ENCODE assay signal across 10 cellular contexts in genomic region chr3:153285194-153285641, GRCh38.
DNase-seq lines count a peak whose midpoint lies in the region; ATAC-seq and TF ChIP-seq lines count a peak whose summit lies in the region.
"Had no signal": no experiment of that assay in that cellular context is flagged by ENCODE, and none has a peak within 500 bp of the region (broad histone marks: within the 10 kb centered on the region; RNA-seq: fewer than 3 reads in every experiment).

No MANE protein-coding gene starts in this region.

- H4K8ac ChIP-seq in mesenchymal stem cell (ENCODE audit: low read length) = peak overlapping the region; percentile 40

- H3K4me1 ChIP-seq in mesenchymal stem cell (ENCODE audit: control insufficient read depth, insufficient read depth, low read depth, low read length) = peaks cover 2% of the 10 kb centered on the region

- no peak overlapping the region for H2BK5ac ChIP-seq in mesenchymal stem cell (ENCODE audit: low read depth, low read length, poor library complexity, severe bottlenecking)

- H3K9ac ChIP-seq in mesenchymal stem cell (ENCODE audit: low read length) = peak overlapping the region; percentile 90

- DNase-seq in AG09319 (ENCODE audit: extremely low read depth, low read depth) (no peak), NAMALWA (ENCODE audit: low spot score) (peak; percentile 9), choroid plexus epithelial cell (ENCODE audit: low read depth) (peak; percentile 69), mesenchymal stem cell (peak; percentile 74), GM20000 (ENCODE audit: low spot score) (no peak), NCI-H2029 treated with DMSO at 0.1 percent for 48 hours (lab: John Stamatoyannopoulos, UW) (no peak)
- DNase-seq in stimulated activated naive B cell treated with anti-CD40 and anti-IgM and Interleukin-4, amounts not matched to agents 10 μg/mL and 1 μg/mL and 100 μg/mL, for 72 hours = no peak
- DNase-seq: activated CD4-positive, alpha-beta T cell treated with anti-CD3 and anti-CD28 coated beads, Interleukin-2, amount 50 U/mL, for 48 hours; NCI-H1092 treated with DMSO at 0.1 percent for 48 hours had no signal

- peak; percentile 14 for TF ChIP-seq CTCF in AG09319 (IDR thresholded peaks at IDR 0.05; ENCODE audit: low read depth, low read length)
- TF ChIP-seq CTCF in choroid plexus epithelial cell (conservative IDR thresholded peaks at IDR 0.05; ENCODE audit: low read depth, low read length) = peak; percentile 44
- no peak for TF ChIP-seq CTCF in GM20000 (IDR thresholded peaks at IDR 0.05; ENCODE audit: extremely low read depth, missing control alignments)

- H3K27me3 Mint-ChIP-seq in stimulated activated naive B cell treated with anti-CD40 and anti-IgM and Interleukin-4, amounts not matched to agents 10 μg/mL and 1 μg/mL and 100 μg/mL, for 72 hours = no peaks in the 10 kb centered on the region

- H3K9me3 Mint-ChIP-seq in stimulated activated naive B cell treated with anti-CD40 and anti-IgM and Interleukin-4, amounts not matched to agents 10 μg/mL and 1 μg/mL and 100 μg/mL, for 72 hours = no peaks in the 10 kb centered on the region

- H3K14ac ChIP-seq in mesenchymal stem cell (ENCODE audit: low read length in 2 of 2) = no peak overlapping the region

- H4K91ac ChIP-seq in mesenchymal stem cell (ENCODE audit: low read length) = no peak overlapping the region

- no peak overlapping the region for H3K4me3 Mint-ChIP-seq in stimulated activated naive B cell treated with anti-CD40 and anti-IgM and Interleukin-4, amounts not matched to agents 10 μg/mL and 1 μg/mL and 100 μg/mL, for 72 hours

- peaks cover 10 to 18% of the 10 kb centered on the region in 2 donors for H3K4me1 Mint-ChIP-seq in stimulated activated naive B cell treated with anti-CD40 and anti-IgM and Interleukin-4, amounts not matched to agents 10 μg/mL and 1 μg/mL and 100 μg/mL, for 72 hours

- no peak overlapping the region for H2AK5ac ChIP-seq in mesenchymal stem cell (ENCODE audit: low read length, severe bottlenecking)

- no peak overlapping the region for H3K23ac ChIP-seq in mesenchymal stem cell (ENCODE audit: low read length in 2 of 2)

- peak overlapping the region; percentile 64 for H2BK120ac ChIP-seq in mesenchymal stem cell (ENCODE audit: low read depth, low read length)

- no peaks in the 10 kb centered on the region for H3K9me3 ChIP-seq in mesenchymal stem cell (ENCODE audit: control insufficient read depth, low read length)

- peak overlapping the region in 1 of 2 experiments; percentile 90 for H2BK12ac ChIP-seq in mesenchymal stem cell (ENCODE audit: low read length in 2 of 2)

- peak overlapping the region; percentile 51 to 52 for H3K18ac ChIP-seq in mesenchymal stem cell (ENCODE audit: low read depth in 1 of 2, low read length in 2 of 2)

- H3K4me3 ChIP-seq in choroid plexus epithelial cell (ENCODE audit: low read depth, low read length) (no peak overlapping the region), mesenchymal stem cell (ENCODE audit: insufficient read depth in 1 of 2, low read depth in 1 of 2, low read length in 2 of 2) (peak overlapping the region in 1 of 2 experiments; percentile 25)

- peaks cover 0 to 3% of the 10 kb centered on the region in 2 experiments for H3K36me3 ChIP-seq in mesenchymal stem cell (ENCODE audit: control insufficient read depth in 1 of 2, insufficient read depth in 2 of 2, low read depth in 1 of 2, low read length in 2 of 2)

- 60% methylated on average over 1 of the region's 1 CpG for whole genome bisulfite sequencing in mesenchymal stem cell

- no peak overlapping the region for H3K4me2 ChIP-seq in mesenchymal stem cell (ENCODE audit: low read length, poor library complexity, severe bottlenecking)

- ATAC-seq in GM18517 (IDR thresholded peaks at IDR 0.05; ENCODE audit: unreplicated experiment) = no peak
- ATAC-seq in stimulated activated naive B cell treated with anti-CD40 and anti-IgM and Interleukin-4, amounts not matched to agents 10 μg/mL and 1 μg/mL and 100 μg/mL, for 72 hours (replicated peaks) = no peak

- no peaks in the 10 kb centered on the region for H3K36me3 Mint-ChIP-seq in stimulated activated naive B cell treated with anti-CD40 and anti-IgM and Interleukin-4, amounts not matched to agents 10 μg/mL and 1 μg/mL and 100 μg/mL, for 72 hours

- H2AFZ ChIP-seq in mesenchymal stem cell (ENCODE audit: low read depth, low read length) = no peak overlapping the region

- no peak overlapping the region for H2BK15ac ChIP-seq in mesenchymal stem cell (ENCODE audit: low read depth, poor library complexity, severe bottlenecking)

- H3K27ac ChIP-seq in mesenchymal stem cell (ENCODE audit: low read length, poor library complexity, severe bottlenecking) = peak overlapping the region; percentile 17

- peak overlapping the region in 1 of 2 experiments; percentile 87 for H3K4ac ChIP-seq in mesenchymal stem cell (ENCODE audit: low read depth in 1 of 2, low read length in 2 of 2)

- H3K27ac Mint-ChIP-seq in stimulated activated naive B cell treated with anti-CD40 and anti-IgM and Interleukin-4, amounts not matched to agents 10 μg/mL and 1 μg/mL and 100 μg/mL, for 72 hours = no peak overlapping the region

- H3K79me1 ChIP-seq in mesenchymal stem cell (replicated peaks; ENCODE audit: low read length, poor library complexity, severe bottlenecking) = no peaks in the 10 kb centered on the region

- no peaks in the 10 kb centered on the region for H3K27me3 ChIP-seq in mesenchymal stem cell (ENCODE audit: control insufficient read depth in 1 of 2, insufficient read depth in 1 of 2, low read length in 2 of 2)

Comparison
In these comparisons a context has a peak if more than half of its experiments do, and no peak if none do; other contexts are left out.
1. DNase-seq: peak in NAMALWA (single experiment), choroid plexus epithelial cell (single experiment) and mesenchymal stem cell (single experiment); none in AG09319 (single experiment), GM20000 (single experiment), stimulated activated naive B cell treated with anti-CD40 and anti-IgM and Interleukin-4, amounts not matched to agents 10 μg/mL and 1 μg/mL and 100 μg/mL, for 72 hours (single experiment) and NCI-H2029 treated with DMSO at 0.1 percent for 48 hours (single experiment).